Comparison of ENCODE assay signal across 11 cellular contexts in the genomic region with DNA sequence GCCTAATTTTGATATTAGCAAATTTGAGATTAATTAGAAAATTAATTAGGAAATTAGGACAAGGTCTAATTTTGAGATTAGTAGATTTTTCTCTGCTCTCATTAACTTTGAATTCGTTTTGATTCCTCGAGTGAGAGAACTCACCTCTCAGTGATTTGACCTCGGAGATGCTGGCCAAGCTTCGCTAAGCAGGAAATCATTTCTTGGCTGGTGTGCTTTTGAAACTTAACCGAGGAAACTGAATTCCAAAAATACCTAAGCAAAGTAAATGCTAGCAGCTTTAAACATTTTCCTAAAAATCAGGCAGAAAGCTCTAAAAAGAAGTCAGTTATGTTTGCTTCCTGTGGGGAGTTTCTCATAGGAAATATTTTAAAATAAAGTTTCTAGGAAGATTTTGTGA. TPM values are rescaled to one million over a fixed set of nuclear protein-coding genes. Genes with fewer than 3 reads are reported as not detected.
DNase-seq lines count a peak whose midpoint lies in the region; ATAC-seq, FAIRE-seq and TF ChIP-seq lines count a peak whose summit lies in the region.
"Had no signal": no experiment of that assay in that cellular context is flagged by ENCODE, and none has a peak within 500 bp of the region (broad histone marks: within the 10 kb centered on the region; RNA-seq: fewer than 3 reads in every experiment).

No MANE protein-coding gene starts in this region.

- H3K36me3 ChIP-seq in naive thymus-derived CD4-positive, alpha-beta T cell (ENCODE audit: control insufficient read depth in 2 of 3, insufficient read depth in 3 of 3, low read length in 3 of 3) = peaks cover 0 to 4% (median 0%) of the 10 kb centered on the region in 3 experiments

- H3K36me3 Mint-ChIP-seq in central memory CD8-positive, alpha-beta T cell (ENCODE audit: insufficient read depth) = peaks cover 36% of the 10 kb centered on the region
- H3K36me3 Mint-ChIP-seq in naive thymus-derived CD4-positive, alpha-beta T cell = peaks cover 8 to 37% (median 10%) of the 10 kb centered on the region in 5 donors

- H3K9me3 Mint-ChIP-seq in central memory CD8-positive, alpha-beta T cell = no peaks in the 10 kb centered on the region
- H3K9me3 Mint-ChIP-seq in naive thymus-derived CD4-positive, alpha-beta T cell = no peaks in the 10 kb centered on the region

- FAIRE-seq in GM19239 (lab: Jason Lieb, UNC) (peak; percentile 98), urothelium cell line (lab: Jason Lieb, UNC) (no peak)

- H3K27me3 ChIP-seq in naive thymus-derived CD4-positive, alpha-beta T cell (ENCODE audit: control insufficient read depth in 2 of 2, insufficient read depth in 2 of 2, low read length in 2 of 2) = no peaks in the 10 kb centered on the region

- H3K4me1 Mint-ChIP-seq in central memory CD8-positive, alpha-beta T cell = peaks cover 52% of the 10 kb centered on the region
- peaks cover 39 to 99% (median 90%) of the 10 kb centered on the region in 7 donors for H3K4me1 Mint-ChIP-seq in naive thymus-derived CD4-positive, alpha-beta T cell

- no peak for ATAC-seq in central memory CD8-positive, alpha-beta T cell (replicated peaks; ENCODE audit: extremely low read depth, poor library complexity, severe bottlenecking)
- ATAC-seq in naive thymus-derived CD4-positive, alpha-beta T cell = no peak
- ATAC-seq in HG03442 (IDR thresholded peaks at IDR 0.05; ENCODE audit: unreplicated experiment) = no peak
- no peak for ATAC-seq in HG02870 (IDR thresholded peaks at IDR 0.05; ENCODE audit: unreplicated experiment)

- H3K27ac ChIP-seq in naive thymus-derived CD4-positive, alpha-beta T cell (ENCODE audit: low read depth, low read length) = peak overlapping the region; percentile 77
- H3K27ac ChIP-seq in RWPE1 = no peak overlapping the region

- DNase-seq in AG10803 (ENCODE audit: low read depth) = peak; percentile 50
- no peak for DNase-seq in GM19239 (ENCODE audit: insufficient read length, low spot score)
- no peak for DNase-seq in central memory CD8-positive, alpha-beta T cell (ENCODE audit: low spot score in 2 of 2)
- no peak for DNase-seq in naive thymus-derived CD4-positive, alpha-beta T cell
- no peak for DNase-seq in urothelium cell line (ENCODE audit: low spot score)
- DNase-seq in RWPE1 (ENCODE audit: low spot score) = no peak
- DNase-seq: foreskin fibroblast, NCI-H1105, SHP77 had no signal

- H3K27me3 Mint-ChIP-seq in central memory CD8-positive, alpha-beta T cell = no peaks in the 10 kb centered on the region
- no peaks in the 10 kb centered on the region for H3K27me3 Mint-ChIP-seq in naive thymus-derived CD4-positive, alpha-beta T cell

- POLR2A ChIA-PET in naive thymus-derived CD4-positive, alpha-beta T cell (lab: Charles Lee) = interaction anchor here (1.0 to 18.4 kb wide), 6 partner anchors 10 to 568 kb away, joined by 3 to 196 read pairs (median 6); partner anchors contain the start of gene CDC14A
- POLR2A ChIA-PET in RWPE1 (lab: Yijun Ruan, JAX; ENCODE audit: low non-redundant PET) = no interaction called here

- H3K4me3 Mint-ChIP-seq in central memory CD8-positive, alpha-beta T cell = peak overlapping the region; percentile 58
- peak overlapping the region; percentile 53 to 86 (median 78) for H3K4me3 Mint-ChIP-seq in naive thymus-derived CD4-positive, alpha-beta T cell

- peak overlapping the region; percentile 71 for H3K27ac Mint-ChIP-seq in central memory CD8-positive, alpha-beta T cell (ENCODE audit: low read depth)
- H3K27ac Mint-ChIP-seq in naive thymus-derived CD4-positive, alpha-beta T cell = peak overlapping the region; percentile 60 to 96 (median 92)

- H3K9me3 ChIP-seq in naive thymus-derived CD4-positive, alpha-beta T cell (ENCODE audit: control insufficient read depth in 2 of 3, low read length in 3 of 3) = no peaks in the 10 kb centered on the region

- H3K4me1 ChIP-seq in naive thymus-derived CD4-positive, alpha-beta T cell (ENCODE audit: control insufficient read depth in 2 of 2, insufficient read depth in 2 of 2, low read length in 2 of 2) = peaks cover 56 to 68% of the 10 kb centered on the region in 2 donors

- H3K4me3 ChIP-seq in AG10803 (ENCODE audit: low read length) = no peak overlapping the region
- peak overlapping the region; percentile 9 for H3K4me3 ChIP-seq in naive thymus-derived CD4-positive, alpha-beta T cell (ENCODE audit: low read length)

- intact Hi-C loops in naive thymus-derived CD4-positive, alpha-beta T cell (cut with micrococcal nuclease) = loop anchor here (1.0 kb wide), 2 partner anchors 9 to 13 kb away; no protein-coding TSS in a partner anchor

- CTCF ChIA-PET in naive thymus-derived CD4-positive, alpha-beta T cell (lab: Charles Lee) = interaction anchor here (1.0 to 2.0 kb wide), 3 partner anchors 9 to 35 kb away, joined by 3 to 5 read pairs (median 4); partner anchors contain the start of gene CDC14A
- CTCF ChIA-PET in RWPE1 (lab: Yijun Ruan, JAX) = no interaction called here

- TF ChIP-seq CTCF in AG10803 (conservative IDR thresholded peaks at IDR 0.05; ENCODE audit: low read length) (no peak), RWPE1 (conservative IDR thresholded peaks at IDR 0.05; ENCODE audit: low read depth) (no peak)

RNA-seq across cellular contexts. Expression of gene CDC14A, which starts 34.9 kb away (rescaled TPM):
- total RNA-seq in naive thymus-derived CD4-positive, alpha-beta T cell = 100 to 1,000 TPM in 2 of 5 experiments, 10 to 100 TPM in 3; 47.1 to 136 (median 85.1) TPM
- 10 to 100 TPM; 53.2 to 54.7 TPM for polyA plus RNA-seq in naive thymus-derived CD4-positive, alpha-beta T cell
